ENCODE assay signal across 9 cellular contexts in genomic region chr18:3279201-3280185, GRCh38. TPM values are rescaled to one million over a fixed set of nuclear protein-coding genes. Genes with fewer than 3 reads are reported as not detected.
DNase-seq lines count a peak whose midpoint lies in the region; ATAC-seq, FAIRE-seq and TF ChIP-seq lines count a peak whose summit lies in the region.
"Had no signal": no experiment of that assay in that cellular context is flagged by ENCODE, and none has a peak within 500 bp of the region (broad histone marks: within the 10 kb centered on the region; RNA-seq: fewer than 3 reads in every experiment).

No MANE protein-coding gene starts in this region.

- H3K27me3 ChIP-seq in vagina (no peaks in the 10 kb centered on the region), body of pancreas (no peaks in the 10 kb centered on the region)
- H3K27me3 ChIP-seq: esophagus muscularis mucosa had no signal

- 16% methylated on average over 13 to 14 of the region's 14 CpGs for WGBS in body of pancreas, 2 donors

- ATAC-seq in GM21619 (IDR thresholded peaks at IDR 0.05; ENCODE audit: unreplicated experiment) (peak; percentile 84), HG03565 (IDR thresholded peaks at IDR 0.05; ENCODE audit: unreplicated experiment) (peak; percentile 86), body of pancreas (no peak)

- intact Hi-C loops in vagina (cut with DNase I) (loop anchor here (2.0 to 10.0 kb wide), 3 partner anchors 165 to 389 kb away; no protein-coding TSS in a partner anchor), body of pancreas (cut with DNase I) (loop anchor here (5.0 to 10.0 kb wide), 3 partner anchors 173 to 388 kb away; partner anchors contain the start of gene TGIF1)

- FAIRE-seq in GM12891 (lab: Jason Lieb, UNC) = peak; percentile 56

- TF ChIP-seq CTCF in vagina (IDR thresholded peaks at IDR 0.05) (no peak), body of pancreas (IDR thresholded peaks at IDR 0.05) (no peak)

- no peak overlapping the region for H3K4me3 ChIP-seq in vagina
- no peak overlapping the region for H3K4me3 ChIP-seq in body of pancreas
- H3K4me3 ChIP-seq: esophagus muscularis mucosa had no signal

- H3K36me3 ChIP-seq in vagina (peaks cover 0 to 37% of the 10 kb centered on the region in 2 donors), body of pancreas (replicated peaks in 1 of 2; ENCODE audit: insufficient read depth in 1 of 2, low read depth in 2 of 2) (peaks cover 0 to 23% of the 10 kb centered on the region in 2 donors)

- H3K4me1 ChIP-seq in vagina (no peaks in the 10 kb centered on the region), body of pancreas (no peaks in the 10 kb centered on the region)

- H3K27ac ChIP-seq in vagina = no peak overlapping the region
- no peak overlapping the region for H3K27ac ChIP-seq in body of pancreas

- DNase-seq in GM12891 (ENCODE audit: insufficient read length, low spot score) (no peak), iPS-NIHi7 (ENCODE audit: extremely low spot score) (peak; percentile 26), vagina (ENCODE audit: extremely low spot score in 2 of 2) (no peak), dedifferentiated amniotic fluid mesenchymal stem cell (ENCODE audit: extremely low spot score) (no peak), body of pancreas (no peak), DMS53 (lab: John Stamatoyannopoulos, UW) (no peak)

- no peaks in the 10 kb centered on the region for H3K9me3 ChIP-seq in vagina
- H3K9me3 ChIP-seq in body of pancreas = no peaks in the 10 kb centered on the region
- H3K9me3 ChIP-seq: esophagus muscularis mucosa had no signal

- peak; percentile 47; the same call in 1 of the 2 replicates for TF ChIP-seq POLR2A in GM12891 (IDR thresholded peaks at IDR 0.05; ENCODE audit: low read depth, low read length)
- no peak for TF ChIP-seq POLR2A in vagina (IDR thresholded peaks at IDR 0.05)
- no peak for TF ChIP-seq POLR2A in body of pancreas (IDR thresholded peaks at IDR 0.05)

TF ChIP-seq in GM12891, 5 proteins besides CTCF, POLR2A, EP300 and RAD21:
- no peak for TF ChIP-seq PAX5 (IDR thresholded peaks at IDR 0.05; ENCODE audit: insufficient read depth, low read length, severe bottlenecking)
- peak; percentile 22; the same call in 1 of the 2 replicates for TF ChIP-seq POLR2AphosphoS5 (IDR thresholded peaks at IDR 0.05; ENCODE audit: low read depth, low read length)
- TF ChIP-seq SPI1 (IDR thresholded peaks at IDR 0.05; ENCODE audit: low read depth, low read length) = peak; percentile 92
- TF ChIP-seq POU2F2 (IDR thresholded peaks at IDR 0.05; ENCODE audit: low read depth, low read length) = peak; percentile 23; the same call in 1 of the 2 replicates
- TF ChIP-seq TAF1 (IDR thresholded peaks at IDR 0.05; ENCODE audit: low read depth, low read length) = no peak

RNA-seq across cellular contexts. Expression of gene MYL12B, which starts 17.6 kb away (rescaled TPM):
- polyA plus RNA-seq in GM12891 (2012; ENCODE audit: low read depth, missing spikeins) = 246 TPM
- total RNA-seq in vagina = 214 TPM
- 100 to 1,000 TPM in 1 of 2 donors, 10 to 100 TPM in 1; 84.7 to 121 TPM for total RNA-seq in body of pancreas

RNA-seq across cellular contexts. Expression of gene MYL12A, which starts 31.9 kb away (rescaled TPM):
- polyA plus RNA-seq in GM12891 (2012; ENCODE audit: low read depth, missing spikeins) = 362 TPM
- total RNA-seq in vagina = 193 TPM
- 100 to 1,000 TPM; 102 to 174 TPM for total RNA-seq in body of pancreas

RNA-seq across cellular contexts. Expression of gene MYOM1, which starts 59.7 kb away (rescaled TPM):
- polyA plus RNA-seq in GM12891 (2012; ENCODE audit: low read depth, missing spikeins) = 0.86 TPM
- total RNA-seq in vagina = 1.2 TPM
- 10 to 100 TPM; 10.9 to 21.8 TPM for total RNA-seq in body of pancreas
